1 cellular context compared by ENCODE assay signal in genomic region chr10:69315100-69315542, GRCh38.
TF ChIP-seq lines count a peak whose summit lies in the region.

No MANE protein-coding gene starts in this region.

TF ChIP-seq in K562, 482 proteins besides CTCF, POLR2A, EP300 and RAD21 (continued from another document and continues in another):
- TF ChIP-seq ZBTB49 (CRISPR knock-in tag; IDR thresholded peaks at IDR 0.05; ENCODE audit: borderline replicate concordance) (0 out of 2 replicates have a peak, but pooled peaks have one; percentile 39), SRSF7 (optimal IDR thresholded peaks at IDR 0.05; ENCODE audit: low read depth, low read length) (no peak), HDGF (IDR thresholded peaks at IDR 0.05) (no peak), RBM17 (IDR thresholded peaks at IDR 0.05; ENCODE audit: borderline replicate concordance, low read depth, low read length) (no peak), NFIC (IDR thresholded peaks at IDR 0.05) (no peak), RNF2 (IDR thresholded peaks at IDR 0.05) (no peak), ZC3H11A (IDR thresholded peaks at IDR 0.05; ENCODE audit: low read depth, low read length) (no peak), ZBTB2 (IDR thresholded peaks at IDR 0.05) (peak; percentile 12; the same call in 1 of the 2 replicates), ZNF766 (CRISPR knock-in tag; conservative IDR thresholded peaks at IDR 0.05) (no peak), CAMTA2 (CRISPR knock-in tag; conservative IDR thresholded peaks at IDR 0.05) (no peak), CCNT2 (IDR thresholded peaks at IDR 0.05; ENCODE audit: borderline replicate concordance, extremely low read depth, insufficient read length, low read depth, low read length) (peak; percentile 33), ZFP91 (CRISPR knock-in tag; IDR thresholded peaks at IDR 0.05) (no peak), RERE (CRISPR knock-in tag; IDR thresholded peaks at IDR 0.05; ENCODE audit: borderline replicate concordance) (no peak), TCF7 (IDR thresholded peaks at IDR 0.05; ENCODE audit: borderline replicate concordance) (no peak), ESRRA (IDR thresholded peaks at IDR 0.05; ENCODE audit: borderline replicate concordance, low read depth) (peak; percentile 52; the same call in 1 of the 2 replicates), MTA1 (IDR thresholded peaks at IDR 0.05; ENCODE audit: borderline replicate concordance) (peak; percentile 81; the same call in 1 of the 2 replicates), ZNF3 (CRISPR knock-in tag; IDR thresholded peaks at IDR 0.05) (no peak), TEAD2 (tag; IDR thresholded peaks at IDR 0.05) (no peak), HMG20A (CRISPR knock-in tag; conservative IDR thresholded peaks at IDR 0.05) (no peak), SREBF2 (CRISPR knock-in tag; IDR thresholded peaks at IDR 0.05) (no peak), ARID3B (CRISPR knock-in tag; IDR thresholded peaks at IDR 0.05; ENCODE audit: borderline replicate concordance) (no peak), PRMT5 (CRISPR knock-in tag; IDR thresholded peaks at IDR 0.05) (no peak), RAD51 (IDR thresholded peaks at IDR 0.05; ENCODE audit: borderline replicate concordance, low read depth) (no peak), EHMT2 (IDR thresholded peaks at IDR 0.05) (0 out of 2 replicates have a peak, but pooled peaks have one; percentile 11), ZKSCAN3 (CRISPR knock-in tag; IDR thresholded peaks at IDR 0.05) (no peak), ZFP30 (CRISPR knock-in tag; IDR thresholded peaks at IDR 0.05; ENCODE audit: borderline replicate concordance) (no peak), SIX5 (IDR thresholded peaks at IDR 0.05; ENCODE audit: borderline replicate concordance in 1 of 2, insufficient read depth in 1 of 2, low read depth in 1 of 2, low read length in 2 of 2) (no peak), ZNF449 (CRISPR knock-in tag; IDR thresholded peaks at IDR 0.05) (no peak), ZNF639 (CRISPR knock-in tag; conservative IDR thresholded peaks at IDR 0.05 in 1 of 2, IDR thresholded peaks at IDR 0.05 in 1 of 2) (peak in 1 of 2 experiments; percentile 70; a peak in 2 of 4 replicates), L3MBTL2 (IDR thresholded peaks at IDR 0.05) (no peak), RCOR1 (IDR thresholded peaks at IDR 0.05; ENCODE audit: borderline replicate concordance in 1 of 2, low read depth in 2 of 2, low read length in 2 of 2) (peak in 1 of 2 experiments; percentile 75; a peak in 2 of 4 replicates), ZNF583 (CRISPR knock-in tag; IDR thresholded peaks at IDR 0.05) (no peak), ELF2 (CRISPR knock-in tag; IDR thresholded peaks at IDR 0.05) (no peak), ZNF280B (CRISPR knock-in tag; IDR thresholded peaks at IDR 0.05) (no peak), SIN3B (IDR thresholded peaks at IDR 0.05; ENCODE audit: low read depth) (no peak), ZNF311 (CRISPR knock-in tag; IDR thresholded peaks at IDR 0.05) (peak; percentile 38), GMEB1 (CRISPR knock-in tag; IDR thresholded peaks at IDR 0.05) (no peak), ZNF695 (CRISPR knock-in tag; IDR thresholded peaks at IDR 0.05) (no peak), IRF9 (tag; IDR thresholded peaks at IDR 0.05) (no peak; the same call in 1 of the 2 replicates)
